ENCODE assay signal across 9 cellular contexts in genomic region chr16:25066426-25066746, GRCh38. TPM values are rescaled to one million over a fixed set of nuclear protein-coding genes. Genes with fewer than 3 reads are reported as not detected.
DNase-seq lines count a peak whose midpoint lies in the region; ATAC-seq and TF ChIP-seq lines count a peak whose summit lies in the region.
"Had no signal": no experiment of that assay in that cellular context is flagged by ENCODE, and none has a peak within 500 bp of the region (broad histone marks: within the 10 kb centered on the region; RNA-seq: fewer than 3 reads in every experiment).

No MANE protein-coding gene starts in this region.

- peak overlapping the region; percentile 57 to 90 for H3K4me3 ChIP-seq in mucosa of rectum (ENCODE audit: low read length in 2 of 2)
- peak overlapping the region in 1 of 2 donors; percentile 54 for H3K4me3 ChIP-seq in aorta (ENCODE audit: low read length in 2 of 2)

- peaks cover 3% of the 10 kb centered on the region for H3K27me3 Mint-ChIP-seq in stimulated activated naive CD8-positive, alpha-beta T cell treated with anti-CD3 and anti-CD28 coated beads, Interleukin-15, Interleukin-2, amounts not matched to agents 100 ng/mL and 50 ng/mL, for 24 hours
- H3K27me3 Mint-ChIP-seq in MCF 10A (ENCODE audit: insufficient read depth, unreplicated experiment): no peaks in the 10 kb centered on the region

- ATAC-seq in stimulated activated naive CD8-positive, alpha-beta T cell treated with anti-CD3 and anti-CD28 coated beads, Interleukin-15, Interleukin-2, amounts not matched to agents 100 U/mL and 50 U/mL, for 24 hours: no peak
- no peak for ATAC-seq in aorta (ENCODE audit: low FRiP score)

- no peak for TF ChIP-seq CTCF in MCF 10A (IDR thresholded peaks at IDR 0.05; ENCODE audit: unreplicated experiment)

- H3K27me3 ChIP-seq in mucosa of rectum (ENCODE audit: control insufficient read depth in 2 of 2, insufficient read depth in 2 of 2, low read length in 2 of 2) (no peaks in the 10 kb centered on the region), aorta (ENCODE audit: control insufficient read depth in 1 of 2, insufficient read depth in 2 of 2, low read length in 1 of 2) (no peaks in the 10 kb centered on the region)

- peak overlapping the region; percentile 89 for H3K4me3 Mint-ChIP-seq in stimulated activated naive CD8-positive, alpha-beta T cell treated with anti-CD3 and anti-CD28 coated beads, Interleukin-15, Interleukin-2, amounts not matched to agents 100 ng/mL and 50 ng/mL, for 24 hours
- peak overlapping the region; percentile 68 for H3K4me3 Mint-ChIP-seq in MCF 10A (ENCODE audit: unreplicated experiment)

- BruUV-seq in MCF 10A (replicated peaks; lab: Mats Ljungman, UMichigan): no TSS peak

- no peak for DNase-seq in stimulated activated naive CD8-positive, alpha-beta T cell treated with anti-CD3 and anti-CD28 coated beads, Interleukin-15, Interleukin-2, amounts not matched to agents 100 U/mL and 50 U/mL, for 24 hours
- DNase-seq in MCF 10A (ENCODE audit: unreplicated experiment) (no peak), aorta (no peak), NAMALWA (ENCODE audit: low spot score) (no peak), posterior cingulate gyrus (no peak), hippocampal formation (lab: John Stamatoyannopoulos, UW) (no peak)
- DNase-seq: SIG-M5 had no signal

- peak overlapping the region; percentile 47 to 98 for H3K9ac ChIP-seq in mucosa of rectum (ENCODE audit: low read depth in 1 of 2, low read length in 2 of 2)

- WGBS in aorta, 2 donors: 39 to 40% methylated on average over 16 of the region's 16 CpGs

- H3K9me3 ChIP-seq in mucosa of rectum (ENCODE audit: control insufficient read depth in 2 of 2, low read length in 2 of 2) (no peaks in the 10 kb centered on the region), aorta (ENCODE audit: control insufficient read depth, low read length) (no peaks in the 10 kb centered on the region)

- peaks cover 13 to 14% of the 10 kb centered on the region in 2 donors for H3K4me1 ChIP-seq in mucosa of rectum (ENCODE audit: control insufficient read depth in 2 of 2, insufficient read depth in 2 of 2, low read length in 2 of 2)
- peaks cover 0 to 3% of the 10 kb centered on the region in 2 donors for H3K4me1 ChIP-seq in aorta (ENCODE audit: control insufficient read depth in 1 of 2, insufficient read depth in 2 of 2, low read length in 2 of 2)

- CTCF ChIA-PET in MCF 10A (lab: Yijun Ruan, JAX): interaction anchor here (1.1 to 1.4 kb wide), 3 partner anchors 11 to 44 kb away, joined by 3 to 9 read pairs (median 6); no protein-coding TSS in a partner anchor

- H3K27ac ChIP-seq in mucosa of rectum (ENCODE audit: low read depth in 2 of 2, low read length in 2 of 2): peak overlapping the region; percentile 91
- peak overlapping the region; percentile 37 to 97 for H3K27ac ChIP-seq in aorta (ENCODE audit: low read depth in 1 of 2, low read length in 2 of 2)

- H3K36me3 Mint-ChIP-seq in stimulated activated naive CD8-positive, alpha-beta T cell treated with anti-CD3 and anti-CD28 coated beads, Interleukin-15, Interleukin-2, amounts not matched to agents 100 ng/mL and 50 ng/mL, for 24 hours (ENCODE audit: low read depth): no peaks in the 10 kb centered on the region
- H3K36me3 Mint-ChIP-seq in MCF 10A (ENCODE audit: insufficient read depth, unreplicated experiment): no peaks in the 10 kb centered on the region

- intact Hi-C loops in MCF 10A (cut with micrococcal nuclease) (no loop called here), aorta (cut with DNase I) (loop anchor here (5.0 kb wide), 2 partner anchors 41 to 46 kb away; partner anchors contain the start of gene LCMT1 (in 1 of the 2)), posterior cingulate gyrus (cut with DNase I) (loop anchor here (2.0 to 5.0 kb wide), 2 partner anchors 36 to 41 kb away; no protein-coding TSS in a partner anchor)

- H3K9me3 Mint-ChIP-seq in stimulated activated naive CD8-positive, alpha-beta T cell treated with anti-CD3 and anti-CD28 coated beads, Interleukin-15, Interleukin-2, amounts not matched to agents 100 ng/mL and 50 ng/mL, for 24 hours: no peaks in the 10 kb centered on the region
- H3K9me3 Mint-ChIP-seq in MCF 10A (ENCODE audit: unreplicated experiment): no peaks in the 10 kb centered on the region

- peaks cover 47% of the 10 kb centered on the region for H3K4me1 Mint-ChIP-seq in stimulated activated naive CD8-positive, alpha-beta T cell treated with anti-CD3 and anti-CD28 coated beads, Interleukin-15, Interleukin-2, amounts not matched to agents 100 ng/mL and 50 ng/mL, for 24 hours (ENCODE audit: low read depth)
- H3K4me1 Mint-ChIP-seq in MCF 10A (ENCODE audit: insufficient read depth, unreplicated experiment): peaks cover 8% of the 10 kb centered on the region

- H3K36me3 ChIP-seq in mucosa of rectum (ENCODE audit: control insufficient read depth in 2 of 2, insufficient read depth in 2 of 2, low read length in 2 of 2) (no peaks in the 10 kb centered on the region), aorta (ENCODE audit: control insufficient read depth in 1 of 2, insufficient read depth in 2 of 2, low read length in 1 of 2) (no peaks in the 10 kb centered on the region)

- peak overlapping the region; percentile 70 for H3K27ac Mint-ChIP-seq in stimulated activated naive CD8-positive, alpha-beta T cell treated with anti-CD3 and anti-CD28 coated beads, Interleukin-15, Interleukin-2, amounts not matched to agents 100 ng/mL and 50 ng/mL, for 24 hours
- H3K27ac Mint-ChIP-seq in MCF 10A (ENCODE audit: low read depth, unreplicated experiment): no peak overlapping the region

- POLR2A ChIA-PET in MCF 10A (lab: Yijun Ruan, JAX): interaction anchor here (0.6 to 1.4 kb wide), 2 partner anchors 44 to 110 kb away, joined by 3 to 9 read pairs; partner anchors contain the start of gene LCMT1

RNA-seq across cellular contexts. Expression of gene LCMT1, which starts 45.2 kb away (rescaled TPM):
- total RNA-seq in MCF 10A (2022) (28.1 and 36.3 TPM in 2 replicates), aorta (10 to 100 TPM; 26.7 to 29.9 TPM)
- polyA plus RNA-seq in aorta: 10 to 100 TPM; 23.9 to 28.2 TPM

RNA-seq across cellular contexts. Expression of gene ARHGAP17, which starts 51.2 kb away (rescaled TPM):
- total RNA-seq in MCF 10A (2022) (50.0 and 52.2 TPM in 2 replicates), aorta (100 to 1,000 TPM in 1 of 2 donors, 10 to 100 TPM in 1; 95.8 to 122 TPM)
- 10 to 100 TPM; 12.9 to 56.7 TPM for polyA plus RNA-seq in aorta
